ENCODE assay signal across 8 cellular contexts in genomic region chr11:6737872-6738466, GRCh38. TPM values are rescaled to one million over a fixed set of nuclear protein-coding genes. Genes with fewer than 3 reads are reported as not detected.
DNase-seq lines count a peak whose midpoint lies in the region; ATAC-seq lines count a peak whose summit lies in the region.

No MANE protein-coding gene starts in this region.

- H3K4me1 Mint-ChIP-seq in activated naive CD8-positive, alpha-beta T cell treated with anti-CD3 and anti-CD28 coated beads for 36 hours: peaks cover 85% of the 10 kb centered on the region

- DNase-seq in ELR (ENCODE audit: low read depth) (peak; percentile 70), SK-MEL-5 (ENCODE audit: low read depth, low spot score) (peak; percentile 85), iPS DF 4.7 (ENCODE audit: extremely low read depth, low spot score) (peak; percentile 25), middle frontal gyrus (ENCODE audit: extremely low spot score, low spot score) (no peak)
- DNase-seq in activated naive CD8-positive, alpha-beta T cell treated with anti-CD3 and anti-CD28 coated beads for 36 hours: peak; percentile 44
- peak; percentile 51 to 66 for DNase-seq in stimulated activated CD4-positive, alpha-beta T cell treated with anti-CD3 and anti-CD28 coated beads, Interleukin-2, amount 100 ng/mL, for 48 hours

- in situ Hi-C loops in SK-MEL-5 (cut with HindIII; ENCODE audit: low pct_unique_long_range_greater_than_20kb, low sequenced_read_pairs): no loop called here

- peak overlapping the region; percentile 57 for H3K27ac Mint-ChIP-seq in activated naive CD8-positive, alpha-beta T cell treated with anti-CD3 and anti-CD28 coated beads for 36 hours

- peaks cover 7% of the 10 kb centered on the region for H3K9me3 Mint-ChIP-seq in activated naive CD8-positive, alpha-beta T cell treated with anti-CD3 and anti-CD28 coated beads for 36 hours

- peaks cover 61% of the 10 kb centered on the region for H3K36me3 Mint-ChIP-seq in activated naive CD8-positive, alpha-beta T cell treated with anti-CD3 and anti-CD28 coated beads for 36 hours

- H3K27me3 Mint-ChIP-seq in activated naive CD8-positive, alpha-beta T cell treated with anti-CD3 and anti-CD28 coated beads for 36 hours: no peaks in the 10 kb centered on the region

- ATAC-seq in GM21360 (IDR thresholded peaks at IDR 0.05; ENCODE audit: unreplicated experiment): peak; percentile 81
- peak; percentile 72 for ATAC-seq in HG03565 (IDR thresholded peaks at IDR 0.05; ENCODE audit: unreplicated experiment)

- no peak overlapping the region for H3K4me3 Mint-ChIP-seq in activated naive CD8-positive, alpha-beta T cell treated with anti-CD3 and anti-CD28 coated beads for 36 hours

RNA-seq across cellular contexts. Expression of gene OR2AG2, which starts 33.8 kb away (rescaled TPM):
- 0.08 and 0.61 TPM in 2 replicates for total RNA-seq in SK-MEL-5 (2014; rRNA removed; shearing (Covaris generic))
- polyA plus RNA-seq in SK-MEL-5 (2015; cell fraction: cytosol; rRNA removed): 0.10 and 0.11 TPM in 2 replicates
- polyA plus RNA-seq in SK-MEL-5 (2015; cell fraction: nucleus; rRNA removed): 0.07 TPM in 1 of 2 replicates, not detected in the other
- total RNA-seq in activated naive CD8-positive, alpha-beta T cell treated with anti-CD3 and anti-CD28 coated beads for 36 hours: under 1 TPM; 0.08 to 0.18 TPM

RNA-seq across cellular contexts. Expression of gene OR2AG1, which starts 44.9 kb away (rescaled TPM):
- not detected in 2 replicates for total RNA-seq in SK-MEL-5 (2014; rRNA removed; shearing (Covaris generic))
- polyA plus RNA-seq in SK-MEL-5 (2015; cell fraction: cytosol; rRNA removed): not detected in 2 replicates
- polyA plus RNA-seq in SK-MEL-5 (2015; cell fraction: nucleus; rRNA removed): not detected in 2 replicates
- total RNA-seq in activated naive CD8-positive, alpha-beta T cell treated with anti-CD3 and anti-CD28 coated beads for 36 hours: not detected

RNA-seq across cellular contexts. Expression of gene MRPL17, which starts 54.8 kb away (rescaled TPM):
- total RNA-seq in SK-MEL-5 (2014; rRNA removed; shearing (Covaris generic)): 58.3 and 62.6 TPM in 2 replicates
- polyA plus RNA-seq in SK-MEL-5 (2015; cell fraction: cytosol; rRNA removed): 33.8 and 40.8 TPM in 2 replicates
- 21.2 and 25.4 TPM in 2 replicates for polyA plus RNA-seq in SK-MEL-5 (2015; cell fraction: nucleus; rRNA removed)
- 100 to 1,000 TPM; 141 to 143 TPM for total RNA-seq in activated naive CD8-positive, alpha-beta T cell treated with anti-CD3 and anti-CD28 coated beads for 36 hours
